In the genomic region with DNA sequence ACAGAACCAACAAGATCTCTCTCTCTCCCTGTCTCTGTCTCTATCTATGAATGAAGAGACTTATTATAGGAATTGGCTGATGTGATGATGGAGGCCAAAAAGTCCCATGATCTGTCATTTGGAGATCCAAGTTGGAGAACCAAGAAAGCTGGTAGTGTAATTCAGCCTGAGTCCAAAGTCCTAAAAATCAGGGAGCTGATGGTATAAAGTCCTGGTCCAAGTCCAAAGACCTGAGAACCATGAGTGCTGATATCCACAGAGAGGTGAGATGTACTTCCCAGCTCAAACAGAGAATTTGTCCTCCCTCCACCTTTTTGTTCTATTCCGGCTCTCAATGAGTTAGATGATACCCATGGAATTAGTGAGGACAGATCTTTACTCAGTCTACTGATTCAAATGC, we compare ENCODE assay signal across 8 cellular contexts. TPM values are rescaled to one million over a fixed set of nuclear protein-coding genes. Genes with fewer than 3 reads are reported as not detected.
"Had no signal": no experiment of that assay in that cellular context is flagged by ENCODE, and none has a peak within 500 bp of the region (broad histone marks: within the 10 kb centered on the region; RNA-seq: fewer than 3 reads in every experiment).

No MANE protein-coding gene starts in this region.

- H2AFZ ChIP-seq: GM23338 had no signal

- H3K4me2 ChIP-seq: GM23338 had no signal

- FAIRE-seq: H1, H54, HTR-8/SVneo, K562 had no signal

- H3K4me3 ChIP-seq: GM23338, K562 had no signal

- ATAC-seq: GM23338, K562 had no signal

- DNase-seq: H9, HCEC 1CT had no signal

RNA-seq across cellular contexts. Expression of a gene that starts 15.4 kb away (rescaled TPM):
- total RNA-seq: GM23338, H1, H9, HT-29, K562 had no signal
- polyA plus RNA-seq: GM23338, H1, K562 had no signal
